In the genomic region with DNA sequence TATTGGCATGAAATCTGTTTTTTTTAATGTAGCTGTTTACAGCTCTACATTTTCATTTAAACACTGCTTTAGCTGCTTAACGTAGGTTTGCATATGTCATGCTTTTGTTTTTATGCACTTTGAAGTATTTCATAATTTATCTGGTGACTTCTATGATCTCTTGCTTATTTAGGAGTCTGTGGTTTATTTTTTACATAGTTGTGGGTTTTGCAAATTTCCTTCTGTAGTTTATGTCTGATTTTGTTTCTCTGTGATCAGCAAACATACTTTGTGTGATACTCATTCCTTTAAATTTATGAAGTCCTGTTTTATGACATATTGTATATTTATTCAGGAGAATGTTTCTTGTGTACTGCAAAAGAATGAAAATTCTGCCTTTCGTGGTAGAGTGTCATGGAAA, we compare ENCODE assay signal across 21 cellular contexts.
DNase-seq lines count a peak whose midpoint lies in the region; ATAC-seq, FAIRE-seq and TF ChIP-seq lines count a peak whose summit lies in the region.
"Had no signal": no experiment of that assay in that cellular context is flagged by ENCODE, and none has a peak within 500 bp of the region (broad histone marks: within the 10 kb centered on the region; RNA-seq: fewer than 3 reads in every experiment).

No MANE protein-coding gene starts in this region.

- no TSS peak for BruUV-seq in MCF 10A (replicated peaks; lab: Mats Ljungman, UMichigan)

- no peak overlapping the region for H3K4me3 ChIP-seq in breast epithelium
- no peak overlapping the region for H3K4me3 ChIP-seq in astrocyte (ENCODE audit: insufficient read depth, low read depth, low read length)
- H3K4me3 ChIP-seq: GM23248 had no signal

- no peak for FAIRE-seq in astrocyte (lab: Jason Lieb, UNC)
- FAIRE-seq: G401.6, GM12891, H54, HTR-8/SVneo had no signal

- ATAC-seq in GM18873 (IDR thresholded peaks at IDR 0.05; ENCODE audit: low FRiP score, unreplicated experiment): no peak
- no peak for ATAC-seq in HG02610 (IDR thresholded peaks at IDR 0.05; ENCODE audit: unreplicated experiment)

- no peak overlapping the region for H3K9ac ChIP-seq in astrocyte (ENCODE audit: low read length)
- H3K9ac ChIP-seq: GM23248 had no signal

- no peaks in the 10 kb centered on the region for H4K20me1 ChIP-seq in astrocyte (ENCODE audit: insufficient read depth, low read length)

- no peak overlapping the region for H2AFZ ChIP-seq in astrocyte (ENCODE audit: low read depth, low read length)
- H2AFZ ChIP-seq: GM23248 had no signal

- no peak overlapping the region for H3K27ac Mint-ChIP-seq in MCF 10A (ENCODE audit: low read depth, unreplicated experiment)
- no peak overlapping the region for H3K27ac Mint-ChIP-seq in astrocyte (ENCODE audit: unreplicated experiment)
- H3K27ac Mint-ChIP-seq: CD4-positive, CD25-positive, alpha-beta regulatory T cell; HFFc6 had no signal

- POLR2A ChIA-PET in MCF 10A (lab: Yijun Ruan, JAX): no interaction called here

- H3K27me3 ChIP-seq in breast epithelium (no peaks in the 10 kb centered on the region), astrocyte (ENCODE audit: insufficient read depth, low read length) (no peaks in the 10 kb centered on the region)
- H3K27me3 ChIP-seq: BE2C had no signal

- intact Hi-C loops in MCF 10A (cut with micrococcal nuclease) (no loop called here), breast epithelium (cut with DNase I; ENCODE audit: low total_unique reads) (no loop called here)

- no peaks in the 10 kb centered on the region for H3K36me3 Mint-ChIP-seq in MCF 10A (ENCODE audit: insufficient read depth, unreplicated experiment)
- H3K36me3 Mint-ChIP-seq in astrocyte (ENCODE audit: low read depth, unreplicated experiment): no peaks in the 10 kb centered on the region
- H3K36me3 Mint-ChIP-seq: CD4-positive, CD25-positive, alpha-beta regulatory T cell; CD8-positive, alpha-beta memory T cell had no signal

- TF ChIP-seq CTCF in MCF 10A (IDR thresholded peaks at IDR 0.05; ENCODE audit: unreplicated experiment): no peak
- TF ChIP-seq CTCF in breast epithelium (IDR thresholded peaks at IDR 0.05): no peak
- no peak for TF ChIP-seq CTCF in astrocyte (IDR thresholded peaks at IDR 0.05; ENCODE audit: insufficient read depth, low read depth, low read length)

- no peaks in the 10 kb centered on the region for H3K36me3 ChIP-seq in breast epithelium
- no peaks in the 10 kb centered on the region for H3K36me3 ChIP-seq in astrocyte (ENCODE audit: insufficient read depth, low read length)
- H3K36me3 ChIP-seq: BE2C had no signal

- peaks cover 12% of the 10 kb centered on the region for H3K9me3 Mint-ChIP-seq in MCF 10A (ENCODE audit: unreplicated experiment)
- H3K9me3 Mint-ChIP-seq in astrocyte (ENCODE audit: unreplicated experiment): peaks cover 3% of the 10 kb centered on the region

- CTCF ChIA-PET in MCF 10A (lab: Yijun Ruan, JAX): no interaction called here

- no peak for TF ChIP-seq POLR2A in breast epithelium (IDR thresholded peaks at IDR 0.05)

- H3K4me2 ChIP-seq in astrocyte (ENCODE audit: low read length): no peak overlapping the region

- H3K27ac ChIP-seq in breast epithelium: no peak overlapping the region
- H3K27ac ChIP-seq in astrocyte (ENCODE audit: low read depth, low read length): no peak overlapping the region
- H3K27ac ChIP-seq: GM23248 had no signal

- H3K4me1 Mint-ChIP-seq in MCF 10A (ENCODE audit: insufficient read depth, unreplicated experiment) (peaks cover 25% of the 10 kb centered on the region), astrocyte (ENCODE audit: low read depth, unreplicated experiment) (peaks cover 4% of the 10 kb centered on the region)
- H3K4me1 Mint-ChIP-seq: CD4-positive, CD25-positive, alpha-beta regulatory T cell; CD8-positive, alpha-beta memory T cell had no signal

- DNase-seq in MCF 10A (ENCODE audit: unreplicated experiment) (peak; percentile 12), breast epithelium (ENCODE audit: low spot score in 2 of 2) (no peak), astrocyte (ENCODE audit: low read depth) (peak; percentile 34), non-pigmented ciliary epithelial cell (ENCODE audit: low read depth) (peak; percentile 5), cerebellar nuclear complex (lab: John Stamatoyannopoulos, UW) (no peak)
- DNase-seq: BE2C; C1 segment of cervical spinal cord; CD4-positive, CD25-positive, alpha-beta regulatory T cell; CD8-positive, alpha-beta memory T cell; COR-L47; DMS 273 treated with DMSO at 0.1 percent for 48 hours; GM23248; HCEC 1CT; HFFc6; IMR-90 had no signal

- H3K9me3 ChIP-seq in breast epithelium (peaks cover 0 to 6% of the 10 kb centered on the region in 2 donors), astrocyte (ENCODE audit: insufficient read depth, low read depth, low read length) (peaks cover 3% of the 10 kb centered on the region)
- H3K9me3 ChIP-seq: BE2C had no signal

- H3K79me2 ChIP-seq in astrocyte (ENCODE audit: insufficient read depth, low read length): no peaks in the 10 kb centered on the region

- H3K4me1 ChIP-seq in breast epithelium (no peaks in the 10 kb centered on the region), astrocyte (ENCODE audit: insufficient read depth, low read length) (no peaks in the 10 kb centered on the region)
- H3K4me1 ChIP-seq: BE2C had no signal

- H3K27me3 Mint-ChIP-seq in MCF 10A (ENCODE audit: insufficient read depth, unreplicated experiment) (peaks cover 22% of the 10 kb centered on the region), astrocyte (ENCODE audit: low read depth, unreplicated experiment) (peaks cover 4% of the 10 kb centered on the region)
- H3K27me3 Mint-ChIP-seq: CD4-positive, CD25-positive, alpha-beta regulatory T cell had no signal

- no peak overlapping the region for H3K4me3 Mint-ChIP-seq in MCF 10A (ENCODE audit: unreplicated experiment)
- no peak overlapping the region for H3K4me3 Mint-ChIP-seq in astrocyte (ENCODE audit: unreplicated experiment)
- H3K4me3 Mint-ChIP-seq: CD4-positive, CD25-positive, alpha-beta regulatory T cell; CD8-positive, alpha-beta memory T cell; HFFc6 had no signal

Comparison
In these comparisons a context has a peak if more than half of its experiments do, and no peak if none do; other contexts are left out.
1. DNase-seq: peak in MCF 10A (single experiment), astrocyte (single experiment) and non-pigmented ciliary epithelial cell (single experiment); none in breast epithelium (0 of 2) and cerebellar nuclear complex (0 of 2).